In genomic region chrX:18885317-18886004, GRCh38 we compare ENCODE assay signal across 8 cellular contexts.
DNase-seq lines count a peak whose midpoint lies in the region; TF ChIP-seq lines count a peak whose summit lies in the region.

No MANE protein-coding gene starts in this region.

- H3K36me3 ChIP-seq in prostate gland, result no peaks in the 10 kb centered on the region

- CTCF ChIA-PET in activated naive CD4-positive, alpha-beta T cell treated with anti-CD3 and anti-CD28 coated beads, Interleukin-2, amount 10 ng/mL, durations not matched to agents 7 days and 5 days (lab: Charles Lee), result no interaction called here

- H3K9me3 ChIP-seq in prostate gland, result no peaks in the 10 kb centered on the region

- H3K27ac ChIP-seq in prostate gland, result peak overlapping the region; percentile 83 to 84

- DNase-seq in activated naive CD4-positive, alpha-beta T cell treated with anti-CD3 and anti-CD28 coated beads, Interleukin-2, amount 10 ng/mL, durations not matched to agents 7 days and 5 days, result no peak
- DNase-seq in activated naive CD4-positive, alpha-beta T cell treated with anti-CD3 and anti-CD28 coated beads, Interleukin-2, amount 50 U/mL, for 16 hours, result no peak
- DNase-seq in NOMO-1 (lab: John Stamatoyannopoulos, UW; ENCODE audit: unreplicated experiment in 2 of 2), result peak; percentile 18 to 23
- peak; percentile 13 for DNase-seq in dermis blood vessel endothelial cell
- DNase-seq in prostate gland (ENCODE audit: low spot score), result no peak
- no peak for DNase-seq in SKM-1 (lab: John Stamatoyannopoulos, UW; ENCODE audit: unreplicated experiment)
- no peak for DNase-seq in NCI-H1092 treated with DMSO at 0.1 percent for 48 hours (lab: John Stamatoyannopoulos, UW)
- no peak for DNase-seq in UCSD-AML1 (lab: John Stamatoyannopoulos, UW; ENCODE audit: unreplicated experiment)

- TF ChIP-seq POLR2A in prostate gland (IDR thresholded peaks at IDR 0.05), result no peak

- H3K27me3 Mint-ChIP-seq in activated naive CD4-positive, alpha-beta T cell treated with anti-CD3 and anti-CD28 coated beads, Interleukin-2, amount 10 ng/mL, durations not matched to agents 7 days and 5 days, result no peaks in the 10 kb centered on the region

- H3K4me3 Mint-ChIP-seq in activated naive CD4-positive, alpha-beta T cell treated with anti-CD3 and anti-CD28 coated beads, Interleukin-2, amount 10 ng/mL, durations not matched to agents 7 days and 5 days, result peak overlapping the region; percentile 70

- intact Hi-C loops in prostate gland (cut with DNase I), result no loop called here

- H3K27me3 ChIP-seq in prostate gland (replicated peaks; ENCODE audit: insufficient read depth), result no peaks in the 10 kb centered on the region

- peak overlapping the region; percentile 83 for H3K27ac Mint-ChIP-seq in activated naive CD4-positive, alpha-beta T cell treated with anti-CD3 and anti-CD28 coated beads, Interleukin-2, amount 10 ng/mL, durations not matched to agents 7 days and 5 days

- H3K9me3 Mint-ChIP-seq in activated naive CD4-positive, alpha-beta T cell treated with anti-CD3 and anti-CD28 coated beads, Interleukin-2, amount 10 ng/mL, durations not matched to agents 7 days and 5 days, result no peaks in the 10 kb centered on the region

- peak in 1 of 4 experiments; percentile 13 for TF ChIP-seq CTCF in prostate gland (IDR thresholded peaks at IDR 0.05)

- 28% methylated on average over 8 of the region's 8 CpGs for WGBS in prostate gland

- H3K4me1 Mint-ChIP-seq in activated naive CD4-positive, alpha-beta T cell treated with anti-CD3 and anti-CD28 coated beads, Interleukin-2, amount 10 ng/mL, durations not matched to agents 7 days and 5 days, result peaks cover 32% of the 10 kb centered on the region

- H3K4me1 ChIP-seq in prostate gland (replicated peaks), result no peaks in the 10 kb centered on the region

- H3K4me3 ChIP-seq in prostate gland, result peak overlapping the region in 1 of 2 donors; percentile 11

- no peaks in the 10 kb centered on the region for H3K36me3 Mint-ChIP-seq in activated naive CD4-positive, alpha-beta T cell treated with anti-CD3 and anti-CD28 coated beads, Interleukin-2, amount 10 ng/mL, durations not matched to agents 7 days and 5 days

Comparison
In these comparisons a context has a peak if more than half of its experiments do, and no peak if none do; other contexts are left out.
1. DNase-seq: peak in NOMO-1 (2 of 2) and dermis blood vessel endothelial cell (single experiment); none in activated naive CD4-positive, alpha-beta T cell treated with anti-CD3 and anti-CD28 coated beads, Interleukin-2, amount 10 ng/mL, durations not matched to agents 7 days and 5 days (single experiment), activated naive CD4-positive, alpha-beta T cell treated with anti-CD3 and anti-CD28 coated beads, Interleukin-2, amount 50 U/mL, for 16 hours (single experiment), prostate gland (single experiment), SKM-1 (single experiment), NCI-H1092 treated with DMSO at 0.1 percent for 48 hours (single experiment) and UCSD-AML1 (single experiment).